In genomic region chr3:121152573-121152972, GRCh38 we compare ENCODE assay signal across 11 cellular contexts.
DNase-seq lines count a peak whose midpoint lies in the region; ATAC-seq and TF ChIP-seq lines count a peak whose summit lies in the region.
"Had no signal": no experiment of that assay in that cellular context is flagged by ENCODE, and none has a peak within 500 bp of the region (broad histone marks: within the 10 kb centered on the region; RNA-seq: fewer than 3 reads in every experiment).

No MANE protein-coding gene starts in this region.

- BruUV-seq in PC-9 (replicated peaks; lab: Mats Ljungman, UMichigan), result no TSS peak

- H4K20me1 ChIP-seq in GM23248 (ENCODE audit: insufficient read depth) (no peaks in the 10 kb centered on the region), PC-9 (ENCODE audit: insufficient read depth) (no peaks in the 10 kb centered on the region)

- no peak overlapping the region for H3K4me3 Mint-ChIP-seq in activated CD4-positive, alpha-beta memory T cell treated with anti-CD3 and anti-CD28 coated beads for 36 hours
- H3K4me3 Mint-ChIP-seq: stimulated activated naive CD8-positive, alpha-beta T cell treated with anti-CD3 and anti-CD28 coated beads, Interleukin-15, amount 100 ng/mL, for 72 hours had no signal

- H3F3A ChIP-seq in GM23248 (ENCODE audit: insufficient read depth), result no peaks in the 10 kb centered on the region
- H3F3A ChIP-seq in PC-9 (ENCODE audit: insufficient read depth, low read depth), result no peaks in the 10 kb centered on the region

- CTCF ChIA-PET in PC-9 (lab: Charles Lee), result no interaction called here
- CTCF ChIA-PET in activated CD4-positive, alpha-beta memory T cell treated with anti-CD3 and anti-CD28 coated beads for 36 hours (lab: Charles Lee), result no interaction called here

- H3K36me3 ChIP-seq in GM23248 (ENCODE audit: low read depth) (no peaks in the 10 kb centered on the region), PC-9 (ENCODE audit: low read depth) (no peaks in the 10 kb centered on the region)

- no peaks in the 10 kb centered on the region for H3K4me1 Mint-ChIP-seq in activated CD4-positive, alpha-beta memory T cell treated with anti-CD3 and anti-CD28 coated beads for 36 hours (ENCODE audit: low read depth)
- H3K4me1 Mint-ChIP-seq: stimulated activated naive CD8-positive, alpha-beta T cell treated with anti-CD3 and anti-CD28 coated beads, Interleukin-15, amount 100 ng/mL, for 72 hours had no signal

- H3K36me3 Mint-ChIP-seq in activated CD4-positive, alpha-beta memory T cell treated with anti-CD3 and anti-CD28 coated beads for 36 hours, result no peaks in the 10 kb centered on the region

- POLR2A ChIA-PET in PC-9 (lab: Charles Lee; ENCODE audit: unreplicated experiment), result no interaction called here
- POLR2A ChIA-PET in activated CD4-positive, alpha-beta memory T cell treated with anti-CD3 and anti-CD28 coated beads for 36 hours (lab: Charles Lee), result no interaction called here

- H3K9me2 ChIP-seq in GM23248 (ENCODE audit: insufficient read depth) (no peaks in the 10 kb centered on the region), PC-9 (ENCODE audit: insufficient read depth) (no peaks in the 10 kb centered on the region; the same call in 1 of the 2 replicates)

- no peak for ATAC-seq in GM21619 (IDR thresholded peaks at IDR 0.05; ENCODE audit: unreplicated experiment)
- ATAC-seq: stimulated activated naive CD8-positive, alpha-beta T cell treated with anti-CD3 and anti-CD28 coated beads, Interleukin-15, amount 100 ng/mL, for 72 hours had no signal

- H3K4me3 ChIP-seq in GM23248 (no peak overlapping the region), PC-9 (no peak overlapping the region), fibroblast of mammary gland (ENCODE audit: control insufficient read depth, low read depth, low read length) (no peak overlapping the region), dorsolateral prefrontal cortex (no peak overlapping the region)

- intact Hi-C loops in PC-9 (cut with micrococcal nuclease; ENCODE audit: unreplicated experiment) (loop anchor here (2.0 kb wide), 1 partner anchor 592 kb away; no protein-coding TSS in a partner anchor), dorsolateral prefrontal cortex (cut with DNase I) (no loop called here)
- intact Hi-C loops in activated CD4-positive, alpha-beta memory T cell treated with anti-CD3 and anti-CD28 coated beads for 36 hours (cut with micrococcal nuclease), result no loop called here

- no peaks in the 10 kb centered on the region for H3K9me3 ChIP-seq in GM23248 (ENCODE audit: low read depth)
- no peaks in the 10 kb centered on the region for H3K9me3 ChIP-seq in PC-9 (ENCODE audit: insufficient read depth, low read depth)

- H3K27ac ChIP-seq in GM23248 (no peak overlapping the region), PC-9 (no peak overlapping the region), dorsolateral prefrontal cortex (no peak overlapping the region)

- H3K4me2 ChIP-seq in GM23248 (ENCODE audit: unreplicated experiment) (no peak overlapping the region), PC-9 (no peak overlapping the region)

- no peaks in the 10 kb centered on the region for H3K9me3 Mint-ChIP-seq in activated CD4-positive, alpha-beta memory T cell treated with anti-CD3 and anti-CD28 coated beads for 36 hours
- H3K9me3 Mint-ChIP-seq: stimulated activated naive CD8-positive, alpha-beta T cell treated with anti-CD3 and anti-CD28 coated beads, Interleukin-15, amount 100 ng/mL, for 72 hours had no signal

- H3K9ac ChIP-seq in GM23248, result no peak overlapping the region

- in situ Hi-C loops in ACHN (cut with HindIII; ENCODE audit: low pct_ligation_motif_present, low pct_unique_long_range_greater_than_20kb, low sequenced_read_pairs) (no loop called here), GM23248 (cut with MboI) (no loop called here)

- peak; percentile 20 for DNase-seq in ACHN
- DNase-seq in GM23248, result peak; percentile 15
- DNase-seq in PC-9, result no peak
- peak; percentile 3 for DNase-seq in fibroblast of mammary gland (ENCODE audit: low read depth)
- DNase-seq in dorsolateral prefrontal cortex, result no peak
- DNase-seq in activated naive CD4-positive, alpha-beta T cell (lab: John Stamatoyannopoulos, UW), result no peak
- no peak for DNase-seq in activated CD4-positive, alpha-beta memory T cell treated with anti-CD3 and anti-CD28 coated beads for 36 hours
- DNase-seq: NCI-H1092 treated with DMSO at 0.1 percent for 48 hours; stimulated activated CD4-positive, alpha-beta T cell treated with anti-CD3 and anti-CD28 coated beads, Interleukin-15, amount 100 ng/mL, for 24 hours; stimulated activated naive CD8-positive, alpha-beta T cell treated with anti-CD3 and anti-CD28 coated beads, Interleukin-15, amount 100 ng/mL, for 72 hours had no signal

- H3K27me3 Mint-ChIP-seq in activated CD4-positive, alpha-beta memory T cell treated with anti-CD3 and anti-CD28 coated beads for 36 hours, result no peaks in the 10 kb centered on the region
- H3K27me3 Mint-ChIP-seq: stimulated activated naive CD8-positive, alpha-beta T cell treated with anti-CD3 and anti-CD28 coated beads, Interleukin-15, amount 100 ng/mL, for 72 hours had no signal

- 30 to 32% methylated on average over 4 of the region's 4 CpGs for WGBS in GM23248 (ENCODE audit: low coverage in 1 of 2, low lambda C conversion rate in 2 of 2, missing lambda C conversion rate in 2 of 2), 2 experiments

- TF ChIP-seq CTCF in PC-9 (conservative IDR thresholded peaks at IDR 0.05) (peak; percentile 36; the same call in 1 of the 2 replicates), fibroblast of mammary gland (conservative IDR thresholded peaks at IDR 0.05; ENCODE audit: control insufficient read depth, insufficient read depth, low read depth, low read length) (no peak), dorsolateral prefrontal cortex (IDR thresholded peaks at IDR 0.05 in 54 of 56, conservative IDR thresholded peaks at IDR 0.05 in 2 of 56; ENCODE audit: low read depth in 1 of 56, partially characterized antibody in 56 of 56) (no peak)

- H3K27ac Mint-ChIP-seq in activated CD4-positive, alpha-beta memory T cell treated with anti-CD3 and anti-CD28 coated beads for 36 hours, result no peak overlapping the region
- H3K27ac Mint-ChIP-seq: stimulated activated naive CD8-positive, alpha-beta T cell treated with anti-CD3 and anti-CD28 coated beads, Interleukin-15, amount 100 ng/mL, for 72 hours had no signal

- H2AFZ ChIP-seq in GM23248 (no peak overlapping the region), PC-9 (no peak overlapping the region)

- H3K4me1 ChIP-seq in GM23248 (ENCODE audit: insufficient read depth), result no peaks in the 10 kb centered on the region
- no peaks in the 10 kb centered on the region for H3K4me1 ChIP-seq in PC-9 (replicated peaks; ENCODE audit: insufficient read depth)

- no peaks in the 10 kb centered on the region for H3K79me2 ChIP-seq in GM23248 (ENCODE audit: insufficient read depth)
- H3K79me2 ChIP-seq in PC-9 (ENCODE audit: low read depth), result no peaks in the 10 kb centered on the region

- H3K27me3 ChIP-seq in GM23248 (replicated peaks; ENCODE audit: insufficient read depth) (no peaks in the 10 kb centered on the region), PC-9 (ENCODE audit: insufficient read depth, low read depth) (no peaks in the 10 kb centered on the region), dorsolateral prefrontal cortex (no peaks in the 10 kb centered on the region)

Comparison
In these comparisons a context has a peak if more than half of its experiments do, and no peak if none do; other contexts are left out.
1. DNase-seq: peak in ACHN (single experiment), GM23248 (single experiment) and fibroblast of mammary gland (single experiment); none in PC-9 (0 of 2), dorsolateral prefrontal cortex (0 of 10), activated naive CD4-positive, alpha-beta T cell (0 of 4) and activated CD4-positive, alpha-beta memory T cell treated with anti-CD3 and anti-CD28 coated beads for 36 hours (single experiment).